Comparison of ENCODE assay signal across 9 cellular contexts in genomic region chr1:108049083-108049819, GRCh38.
DNase-seq lines count a peak whose midpoint lies in the region; ATAC-seq and TF ChIP-seq lines count a peak whose summit lies in the region.
"Had no signal": no experiment of that assay in that cellular context is flagged by ENCODE, and none has a peak within 500 bp of the region (broad histone marks: within the 10 kb centered on the region; RNA-seq: fewer than 3 reads in every experiment).

No MANE protein-coding gene starts in this region.

- DNase-seq in Caki2 (ENCODE audit: low read depth): peak; percentile 78
- DNase-seq in HL-60 (ENCODE audit: low read depth in 1 of 2, low spot score in 1 of 2): peak; percentile 30 to 68
- no peak for DNase-seq in foreskin keratinocyte
- peak; percentile 49 for DNase-seq in pons (ENCODE audit: low spot score)
- DNase-seq in NCI-H1436 treated with DMSO at 0.1 percent for 48 hours (lab: John Stamatoyannopoulos, UW): no peak
- DNase-seq in T-helper 2 cell treated with Interferon-gamma antibody and Interleukin-4, amounts not matched to agents 5 μg/mL and 100 μg/mL, for 36 hours (ENCODE audit: low spot score): no peak

- H3K4me1 ChIP-seq in foreskin keratinocyte: peaks cover 14% of the 10 kb centered on the region

- no peak overlapping the region for H3K27ac ChIP-seq in HL-60 (replicated peaks)
- H3K27ac ChIP-seq in VCaP: no peak overlapping the region
- no peak overlapping the region for H3K27ac ChIP-seq in foreskin keratinocyte
- H3K27ac ChIP-seq: gastrocnemius medialis had no signal

- H3K36me3 Mint-ChIP-seq in T-helper 2 cell treated with Interferon-gamma antibody and Interleukin-4, amounts not matched to agents 5 μg/mL and 100 μg/mL, for 36 hours (ENCODE audit: low read depth): no peaks in the 10 kb centered on the region

- no peak overlapping the region for H3K27ac Mint-ChIP-seq in T-helper 2 cell treated with Interferon-gamma antibody and Interleukin-4, amounts not matched to agents 5 μg/mL and 100 μg/mL, for 36 hours

- peaks cover 2% of the 10 kb centered on the region for H3K27me3 Mint-ChIP-seq in T-helper 2 cell treated with Interferon-gamma antibody and Interleukin-4, amounts not matched to agents 5 μg/mL and 100 μg/mL, for 36 hours (ENCODE audit: low read depth)

- no peaks in the 10 kb centered on the region for H3K9me3 Mint-ChIP-seq in T-helper 2 cell treated with Interferon-gamma antibody and Interleukin-4, amounts not matched to agents 5 μg/mL and 100 μg/mL, for 36 hours

- H3K27me3 ChIP-seq in HL-60 (ENCODE audit: insufficient read depth, poor library complexity, severe bottlenecking) (no peaks in the 10 kb centered on the region), foreskin keratinocyte (no peaks in the 10 kb centered on the region)

- H3K4me1 Mint-ChIP-seq in T-helper 2 cell treated with Interferon-gamma antibody and Interleukin-4, amounts not matched to agents 5 μg/mL and 100 μg/mL, for 36 hours (ENCODE audit: low read depth): peaks cover 29% of the 10 kb centered on the region

- in situ Hi-C loops in Caki2 (cut with HindIII; ENCODE audit: low pct_unique_long_range_greater_than_20kb, low sequenced_read_pairs): no loop called here

- no peak overlapping the region for H3K4me3 ChIP-seq in HL-60 (replicated peaks; ENCODE audit: insufficient read depth, low read length)
- H3K4me3 ChIP-seq: gastrocnemius medialis had no signal

- peak; percentile 35 for ATAC-seq in foreskin keratinocyte
- ATAC-seq in HG02623 (IDR thresholded peaks at IDR 0.05; ENCODE audit: unreplicated experiment): no peak

- no peak overlapping the region for H3K4me3 Mint-ChIP-seq in T-helper 2 cell treated with Interferon-gamma antibody and Interleukin-4, amounts not matched to agents 5 μg/mL and 100 μg/mL, for 36 hours

- TF ChIP-seq CTCF in HL-60 (IDR thresholded peaks at IDR 0.05; ENCODE audit: insufficient read depth, low read length) (peak; percentile 68), VCaP (conservative IDR thresholded peaks at IDR 0.05) (peak; percentile 53), foreskin keratinocyte (conservative IDR thresholded peaks at IDR 0.05) (peak; percentile 40)

Comparison
In these comparisons a context has a peak if more than half of its experiments do, and no peak if none do; other contexts are left out.
1. DNase-seq: peak in Caki2 (single experiment), HL-60 (2 of 2) and pons (single experiment); none in foreskin keratinocyte (0 of 2), NCI-H1436 treated with DMSO at 0.1 percent for 48 hours (single experiment) and T-helper 2 cell treated with Interferon-gamma antibody and Interleukin-4, amounts not matched to agents 5 μg/mL and 100 μg/mL, for 36 hours (single experiment).
2. Peak in every context shown above with its lines, with median percentiles within 50 percentile points of each other: CTCF ChIP-seq.